13 cellular contexts compared by ENCODE assay signal in the genomic region with DNA sequence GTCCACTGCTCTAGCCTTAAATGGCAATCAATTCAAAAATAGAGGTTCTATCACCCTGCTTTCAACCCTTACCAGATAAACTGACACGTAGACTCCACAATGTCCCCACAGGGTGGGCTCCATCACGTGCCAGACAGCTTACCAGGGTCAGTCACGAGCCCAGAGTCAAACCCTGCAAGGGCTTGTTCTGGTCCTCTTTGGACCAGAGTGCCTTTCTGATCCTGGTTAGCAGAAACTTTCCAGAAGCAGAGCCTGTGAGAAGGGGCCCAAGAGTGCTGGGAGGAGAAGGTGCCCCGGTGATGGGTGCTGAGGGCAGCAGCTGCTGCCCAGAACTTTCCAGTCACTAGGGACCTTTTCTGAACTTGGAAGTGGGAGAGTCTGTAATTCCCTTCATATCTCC. TPM values are rescaled to one million over a fixed set of nuclear protein-coding genes. Genes with fewer than 3 reads are reported as not detected.
A peak's percentile ranks its signal among the peaks of the same experiment; 100 is the strongest.
DNase-seq lines count a peak whose midpoint lies in the region; ATAC-seq, FAIRE-seq and TF ChIP-seq lines count a peak whose summit lies in the region.
"Had no signal": no experiment of that assay in that cellular context is flagged by ENCODE, and none has a peak within 500 bp of the region (broad histone marks: within the 10 kb centered on the region; RNA-seq: fewer than 3 reads in every experiment).

No MANE protein-coding gene starts in this region.

- H3K36me3 ChIP-seq in BLaER1: no peaks in the 10 kb centered on the region

- POLR2A ChIA-PET in activated CD4-positive, alpha-beta memory T cell treated with anti-CD3 and anti-CD28 coated beads, Interleukin-2, amount 10 ng/mL, durations not matched to agents 7 days and 5 days (lab: Charles Lee): interaction anchor here (0.9 to 5.8 kb wide), 20 partner anchors 11 to 296 kb away, joined by 3 to 42 read pairs (median 15); a partner anchor contains a TSS
- POLR2A ChIA-PET in GM10248 (lab: Yijun Ruan, JAX): interaction anchor here (0.7 kb wide), 1 partner anchor 1825 kb away, joined by 4 read pairs; no protein-coding TSS in a partner anchor

- no peak overlapping the region for H3K9ac ChIP-seq in BLaER1

- H3K9me3 ChIP-seq in BLaER1 (no peaks in the 10 kb centered on the region), mononuclear cell (ENCODE audit: low read depth, low read length) (no peaks in the 10 kb centered on the region)

- no peak for DNase-seq in activated CD4-positive, alpha-beta memory T cell treated with anti-CD3 and anti-CD28 coated beads, Interleukin-2, amount 10 ng/mL, durations not matched to agents 7 days and 5 days
- DNase-seq in frontal cortex (ENCODE audit: low spot score in 2 of 2): no peak
- DNase-seq in NCI-H1417 (lab: John Stamatoyannopoulos, UW): no peak
- no peak for DNase-seq in GM10248 (ENCODE audit: extremely low spot score)
- DNase-seq: Calu3, NCI-H526 treated with DMSO at 0.1 percent for 48 hours, nucleus accumbens had no signal

- H3K4me3 ChIP-seq in BLaER1 (no peak overlapping the region), mononuclear cell (ENCODE audit: low read length) (peak overlapping the region; percentile 79)
- H3K4me3 ChIP-seq: hepatocyte had no signal

- peak; percentile 21 for ATAC-seq in GM19043 (IDR thresholded peaks at IDR 0.05; ENCODE audit: low read depth, unreplicated experiment)
- no peak for ATAC-seq in HG02610 (IDR thresholded peaks at IDR 0.05; ENCODE audit: unreplicated experiment)

- peaks cover 44% of the 10 kb centered on the region for H3K36me3 Mint-ChIP-seq in activated CD4-positive, alpha-beta memory T cell treated with anti-CD3 and anti-CD28 coated beads, Interleukin-2, amount 10 ng/mL, durations not matched to agents 7 days and 5 days (ENCODE audit: low read depth)

- CTCF ChIA-PET in activated CD4-positive, alpha-beta memory T cell treated with anti-CD3 and anti-CD28 coated beads, Interleukin-2, amount 10 ng/mL, durations not matched to agents 7 days and 5 days (lab: Charles Lee): interaction anchor here (0.7 to 3.3 kb wide), 4 partner anchors 19 to 288 kb away, joined by 3 to 29 read pairs (median 8); no protein-coding TSS in a partner anchor
- CTCF ChIA-PET in GM10248 (lab: Yijun Ruan, JAX): interaction anchor here (1.2 kb wide), 1 partner anchor 79 kb away, joined by 3 read pairs; no protein-coding TSS in a partner anchor

- no peaks in the 10 kb centered on the region for H3K9me3 Mint-ChIP-seq in activated CD4-positive, alpha-beta memory T cell treated with anti-CD3 and anti-CD28 coated beads, Interleukin-2, amount 10 ng/mL, durations not matched to agents 7 days and 5 days

- no peaks in the 10 kb centered on the region for H3K27me3 Mint-ChIP-seq in activated CD4-positive, alpha-beta memory T cell treated with anti-CD3 and anti-CD28 coated beads, Interleukin-2, amount 10 ng/mL, durations not matched to agents 7 days and 5 days

- no peaks in the 10 kb centered on the region for H4K20me1 ChIP-seq in BLaER1

- peaks cover 80% of the 10 kb centered on the region for H3K4me1 Mint-ChIP-seq in activated CD4-positive, alpha-beta memory T cell treated with anti-CD3 and anti-CD28 coated beads, Interleukin-2, amount 10 ng/mL, durations not matched to agents 7 days and 5 days

- H3K27ac ChIP-seq in BLaER1: no peak overlapping the region; the same call in 1 of the 2 replicates
- H3K27ac ChIP-seq: hepatocyte had no signal

- TF ChIP-seq CTCF in GM10248 (IDR thresholded peaks at IDR 0.05; ENCODE audit: control extremely low read depth, extremely low read depth, low read depth, missing control alignments): no peak

- H3K27me3 ChIP-seq in BLaER1 (no peaks in the 10 kb centered on the region), mononuclear cell (ENCODE audit: insufficient read depth, low read length) (no peaks in the 10 kb centered on the region)

- H3K27ac Mint-ChIP-seq in activated CD4-positive, alpha-beta memory T cell treated with anti-CD3 and anti-CD28 coated beads, Interleukin-2, amount 10 ng/mL, durations not matched to agents 7 days and 5 days: peak overlapping the region; percentile 94

- FAIRE-seq in frontal cortex (lab: Jason Lieb, UNC): no peak

- peak overlapping the region; percentile 99 for H3K4me3 Mint-ChIP-seq in activated CD4-positive, alpha-beta memory T cell treated with anti-CD3 and anti-CD28 coated beads, Interleukin-2, amount 10 ng/mL, durations not matched to agents 7 days and 5 days

- peaks cover 14% of the 10 kb centered on the region for H3K4me1 ChIP-seq in BLaER1
- peaks cover 70% of the 10 kb centered on the region for H3K4me1 ChIP-seq in mononuclear cell (ENCODE audit: insufficient read depth, low read length)

- peak overlapping the region; percentile 65 for H3K4me2 ChIP-seq in BLaER1
- H3K4me2 ChIP-seq: hepatocyte had no signal

RNA-seq across cellular contexts. Expression of a gene that starts 0.4 kb away (rescaled TPM):
- total RNA-seq in activated CD4-positive, alpha-beta memory T cell treated with anti-CD3 and anti-CD28 coated beads, Interleukin-2, amount 10 ng/mL, durations not matched to agents 7 days and 5 days: 10 to 100 TPM; 83.9 to 84.3 TPM
- total RNA-seq in mononuclear cell (102 TPM), frontal cortex (3.7 TPM)
- total RNA-seq: Calu3 had no signal

RNA-seq across cellular contexts. Expression of a gene that starts 20.5 kb away (rescaled TPM):
- 10 to 100 TPM; 18.8 to 21.0 TPM for total RNA-seq in activated CD4-positive, alpha-beta memory T cell treated with anti-CD3 and anti-CD28 coated beads, Interleukin-2, amount 10 ng/mL, durations not matched to agents 7 days and 5 days
- total RNA-seq in mononuclear cell (10.0 TPM), frontal cortex (0.82 TPM)
- total RNA-seq: Calu3, hepatocyte, HT1080 had no signal

RNA-seq across cellular contexts. Expression of a gene that starts 51.4 kb away (rescaled TPM):
- 100 to 1,000 TPM; 113 to 120 TPM for total RNA-seq in activated CD4-positive, alpha-beta memory T cell treated with anti-CD3 and anti-CD28 coated beads, Interleukin-2, amount 10 ng/mL, durations not matched to agents 7 days and 5 days
- 159 TPM for total RNA-seq in mononuclear cell
- 3.7 TPM for total RNA-seq in frontal cortex

Comparison
In these comparisons a context has a peak if more than half of its experiments do, and no peak if none do; other contexts are left out.
1. RNA of a gene that starts 0.4 kb away (total RNA-seq): 102 TPM in mononuclear cell (single experiment) and 83.9 to 84.3 TPM in activated CD4-positive, alpha-beta memory T cell treated with anti-CD3 and anti-CD28 coated beads, Interleukin-2, amount 10 ng/mL, durations not matched to agents 7 days and 5 days; 3.7 TPM in frontal cortex (single experiment); every median in the first group is over 10 times any median in the second.
2. RNA of a gene that starts 51.4 kb away (total RNA-seq): 159 TPM in mononuclear cell (single experiment) and 113 to 120 TPM in activated CD4-positive, alpha-beta memory T cell treated with anti-CD3 and anti-CD28 coated beads, Interleukin-2, amount 10 ng/mL, durations not matched to agents 7 days and 5 days; 3.7 TPM in frontal cortex (single experiment); every median in the first group is over 10 times any median in the second.